In the genomic region with DNA sequence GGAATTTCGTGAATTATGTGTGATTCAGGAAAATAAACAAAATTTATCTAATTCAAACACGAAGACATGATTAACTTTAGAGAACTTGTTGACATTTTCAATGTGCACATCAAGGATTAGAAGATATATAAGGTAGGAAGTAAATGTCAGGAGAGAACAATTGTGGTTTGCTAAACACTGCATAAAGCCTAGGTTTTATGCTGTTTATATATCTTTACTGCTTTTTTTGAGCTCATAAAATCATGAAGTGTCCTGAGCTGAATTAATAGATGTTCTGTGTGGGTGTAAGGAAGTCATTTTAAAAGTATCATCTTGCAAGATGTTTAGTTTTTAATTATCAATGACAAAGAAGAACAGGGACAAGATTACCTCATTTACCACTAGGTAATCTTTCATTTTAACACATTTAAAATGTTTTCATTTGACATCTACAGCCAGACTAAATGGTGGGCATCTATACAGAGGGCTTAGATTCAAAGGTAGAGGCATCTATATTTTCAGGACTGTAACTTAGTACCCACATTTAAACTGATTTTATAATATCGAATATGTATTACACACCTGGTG, we compare ENCODE assay signal across 25 cellular contexts.
DNase-seq lines count a peak whose midpoint lies in the region; ATAC-seq, FAIRE-seq and TF ChIP-seq lines count a peak whose summit lies in the region.
"Had no signal": no experiment of that assay in that cellular context is flagged by ENCODE, and none has a peak within 500 bp of the region (broad histone marks: within the 10 kb centered on the region; RNA-seq: fewer than 3 reads in every experiment).

No MANE protein-coding gene starts in this region.

- TF ChIP-seq POLR2A in H54 (IDR thresholded peaks at IDR 0.05; ENCODE audit: low read depth, low read length) = no peak

- no peaks in the 10 kb centered on the region for H4K20me1 ChIP-seq in PC-9 (ENCODE audit: insufficient read depth)

- no peaks in the 10 kb centered on the region for H3K27me3 ChIP-seq in PC-9 (ENCODE audit: insufficient read depth, low read depth)
- H3K27me3 ChIP-seq: BE2C had no signal

- ATAC-seq in HG03196 (IDR thresholded peaks at IDR 0.05; ENCODE audit: unreplicated experiment) = no peak
- ATAC-seq: GM23338, T-cell had no signal

- DNase-seq in H54 (ENCODE audit: insufficient read length, low spot score) = no peak
- DNase-seq in PC-9 = no peak
- DNase-seq in left kidney (ENCODE audit: low read depth, low spot score) = peak; percentile 27
- DNase-seq in GM03348 (ENCODE audit: low spot score) = no peak
- no peak for DNase-seq in stimulated activated CD4-positive, alpha-beta T cell treated with anti-CD3 and anti-CD28 coated beads, Interleukin-4, amount 100 ng/mL, for 1 hour
- no peak for DNase-seq in NCI-H510A (lab: John Stamatoyannopoulos, UW)
- DNase-seq: BE2C; Calu3; CD8-positive, alpha-beta memory T cell; DND-41; NCI-H1105; NCI-H1436 treated with DMSO at 0.1 percent for 48 hours; NCI-H1930; NCI-H2107; NCI-H524 treated with DMSO at 0.1 percent for 48 hours; NCI-H774; NK-92 treated with Interleukin-12 subunit alpha and Interleukin-12 subunit beta, amount 100 ng/mL, for 24 hours; SHP77; T-cell had no signal

- FAIRE-seq in H54 (lab: Jason Lieb, UNC) = peak; percentile 45
- FAIRE-seq: GM18507 had no signal

- no peaks in the 10 kb centered on the region for H3K36me3 ChIP-seq in PC-9 (ENCODE audit: low read depth)
- H3K36me3 ChIP-seq: BE2C, HAP-1 had no signal

- no TSS peak for BruUV-seq in PC-9 (replicated peaks; lab: Mats Ljungman, UMichigan)

- H3F3A ChIP-seq in PC-9 (ENCODE audit: insufficient read depth, low read depth) = no peaks in the 10 kb centered on the region

- no peaks in the 10 kb centered on the region for H3K9me2 ChIP-seq in PC-9 (ENCODE audit: insufficient read depth)

- H3K9me3 ChIP-seq in PC-9 (ENCODE audit: insufficient read depth, low read depth) = no peaks in the 10 kb centered on the region
- H3K9me3 ChIP-seq: BE2C, HAP-1 had no signal

- intact Hi-C loops in PC-9 (cut with micrococcal nuclease; ENCODE audit: unreplicated experiment) = no loop called here

- peak overlapping the region; percentile 35; the same call in 1 of the 2 replicates for H2AFZ ChIP-seq in PC-9
- H2AFZ ChIP-seq: GM23338 had no signal

- H3K79me2 ChIP-seq in PC-9 (ENCODE audit: low read depth) = no peaks in the 10 kb centered on the region

- POLR2A ChIA-PET in PC-9 (lab: Charles Lee; ENCODE audit: unreplicated experiment) = no interaction called here

- no peak overlapping the region for H3K4me3 ChIP-seq in PC-9
- H3K4me3 ChIP-seq: GM23338, HAP-1 had no signal

- CTCF ChIA-PET in PC-9 (lab: Charles Lee) = no interaction called here

- no peaks in the 10 kb centered on the region for H3K4me1 ChIP-seq in PC-9 (replicated peaks; ENCODE audit: insufficient read depth)
- H3K4me1 ChIP-seq: BE2C had no signal

- TF ChIP-seq CTCF in PC-9 (conservative IDR thresholded peaks at IDR 0.05) = no peak

- no peak overlapping the region for H3K27ac ChIP-seq in PC-9
- H3K27ac ChIP-seq: HL-60, RWPE1 had no signal

- H3K4me2 ChIP-seq in PC-9 = no peak overlapping the region
- H3K4me2 ChIP-seq: GM23338 had no signal
